1 cellular context compared by ENCODE assay signal in genomic region chr7:19248681-19249080, GRCh38.
TF ChIP-seq lines count a peak whose summit lies in the region.

No MANE protein-coding gene starts in this region.

TF ChIP-seq in WTC11, 78 proteins besides CTCF, POLR2A, EP300 and RAD21 (continued from another document):
- TF ChIP-seq FOXP4 (CRISPR knock-in tag; IDR thresholded peaks at IDR 0.05) (no peak), PRRX2 (CRISPR knock-in tag; IDR thresholded peaks at IDR 0.05) (no peak), NFE2L1 (CRISPR knock-in tag; IDR thresholded peaks at IDR 0.05) (no peak)
